8 cellular contexts compared by ENCODE assay signal in genomic region chr10:97319671-97320479, GRCh38. TPM values are rescaled to one million over a fixed set of nuclear protein-coding genes. Genes with fewer than 3 reads are reported as not detected.
DNase-seq lines count a peak whose midpoint lies in the region; ATAC-seq and TF ChIP-seq lines count a peak whose summit lies in the region.

No MANE protein-coding gene starts in this region.

- no peaks in the 10 kb centered on the region for H3K27me3 Mint-ChIP-seq in CD4-positive, alpha-beta T cell

- no peaks in the 10 kb centered on the region for H4K20me1 ChIP-seq in KMS-11 (ENCODE audit: insufficient read depth)

- CTCF ChIA-PET in CD4-positive, alpha-beta T cell (lab: Charles Lee): interaction anchor here (0.9 to 2.2 kb wide), 4 partner anchors 8 to 81 kb away, joined by 3 to 24 read pairs (median 7); partner anchors contain the start of gene FRAT2

- H3K27me3 ChIP-seq in CD4-positive, alpha-beta T cell (ENCODE audit: control insufficient read depth, insufficient read depth, low read length): no peaks in the 10 kb centered on the region
- H3K27me3 ChIP-seq in KMS-11 (ENCODE audit: insufficient read depth, low read depth) (no peaks in the 10 kb centered on the region), right lobe of liver (no peaks in the 10 kb centered on the region)

- peak; percentile 37 for ATAC-seq in CD4-positive, alpha-beta T cell (ENCODE audit: poor library complexity)
- ATAC-seq in GM21360 (IDR thresholded peaks at IDR 0.05; ENCODE audit: unreplicated experiment): peak; percentile 30
- ATAC-seq in right lobe of liver: peak; percentile 49 to 70 (median 66)

- DNase-seq in CD4-positive, alpha-beta T cell: peak; percentile 41 to 72 (median 56)
- peak; percentile 46 to 60 for DNase-seq in activated CD4-positive, alpha-beta T cell treated with anti-CD3 and anti-CD28 coated beads for 4 hours
- DNase-seq in coronary artery (ENCODE audit: low spot score) (no peak), right lobe of liver (peak; percentile 80 to 87 (median 84)), NCI-H446 treated with DMSO at 0.1 percent for 48 hours (lab: John Stamatoyannopoulos, UW) (no peak)
- peak in 2 of 3 donors; percentile 45 to 51 for DNase-seq in stimulated activated CD4-positive, alpha-beta T cell treated with anti-CD3 and anti-CD28 coated beads, TNF-alpha, amount 100 ng/mL, for 48 hours (ENCODE audit: low read depth in 3 of 3)

- H3K36me3 ChIP-seq in KMS-11 (ENCODE audit: insufficient read depth) (no peaks in the 10 kb centered on the region), right lobe of liver (no peaks in the 10 kb centered on the region)

- H3K9me3 ChIP-seq in CD4-positive, alpha-beta T cell (ENCODE audit: control insufficient read depth, low read length): no peaks in the 10 kb centered on the region
- H3K9me3 ChIP-seq in right lobe of liver: no peaks in the 10 kb centered on the region

- no peak for TF ChIP-seq CTCF in CD4-positive, alpha-beta T cell (IDR thresholded peaks at IDR 0.05)
- TF ChIP-seq CTCF in KMS-11 (conservative IDR thresholded peaks at IDR 0.05; ENCODE audit: low read depth, low read length) (peak; percentile 23), coronary artery (IDR thresholded peaks at IDR 0.05) (no peak), right lobe of liver (IDR thresholded peaks at IDR 0.05) (peak in 2 of 4 donors; percentile 13 to 15)

- 1% methylated on average over 29 of the region's 83 CpGs for WGBS in right lobe of liver (ENCODE audit: insufficient coverage, low coverage, low lambda C conversion rate, missing lambda C conversion rate)

- H3K4me1 ChIP-seq in KMS-11 (ENCODE audit: low read depth, poor library complexity, severe bottlenecking) (peaks cover 15% of the 10 kb centered on the region), right lobe of liver (peaks cover 0 to 18% (median 3%) of the 10 kb centered on the region in 4 donors)

- H3K27ac Mint-ChIP-seq in CD4-positive, alpha-beta T cell: peak overlapping the region; percentile 89

- peaks cover 19% of the 10 kb centered on the region for H3K36me3 Mint-ChIP-seq in CD4-positive, alpha-beta T cell (ENCODE audit: low read depth)

- H3K79me2 ChIP-seq in KMS-11 (ENCODE audit: insufficient read depth, low read depth): no peaks in the 10 kb centered on the region

- H3K4me1 Mint-ChIP-seq in CD4-positive, alpha-beta T cell (ENCODE audit: low read depth): peaks cover 38% of the 10 kb centered on the region

- intact Hi-C loops in CD4-positive, alpha-beta T cell (cut with DNase I, micrococcal nuclease): loop anchor here (1.0 to 5.0 kb wide), 3 partner anchors 12 to 82 kb away; partner anchors contain the start of gene RRP12 (in 1 of the 2)
- intact Hi-C loops in right lobe of liver (cut with DNase I): loop anchor here in 1 of 2 donors (10.0 kb wide), 1 partner anchor 45 kb away; no protein-coding TSS in a partner anchor

- peak overlapping the region; percentile 74 for H2AFZ ChIP-seq in KMS-11 (ENCODE audit: low read depth)

- no peaks in the 10 kb centered on the region for H3K9me3 Mint-ChIP-seq in CD4-positive, alpha-beta T cell

- peak overlapping the region; percentile 97 for H3K4me3 Mint-ChIP-seq in CD4-positive, alpha-beta T cell

- peak; percentile 63 for TF ChIP-seq POLR2A in right lobe of liver (IDR thresholded peaks at IDR 0.05)

- no peak overlapping the region for H3K4me3 ChIP-seq in KMS-11 (IDR thresholded peaks at IDR 0.05; ENCODE audit: insufficient read depth, low read depth, low read length)
- peak overlapping the region; percentile 86 for H3K4me3 ChIP-seq in coronary artery
- peak overlapping the region; percentile 70 to 77 (median 72) for H3K4me3 ChIP-seq in right lobe of liver

- peak overlapping the region; percentile 72 for H3K27ac ChIP-seq in CD4-positive, alpha-beta T cell (ENCODE audit: low read depth, low read length)
- H3K27ac ChIP-seq in KMS-11 (peak overlapping the region; percentile 58), coronary artery (peak overlapping the region; percentile 92), right lobe of liver (peak overlapping the region; percentile 99 to 100 (median 100))

- peak overlapping the region; percentile 58; the same call in 1 of the 2 replicates for H3K9ac ChIP-seq in KMS-11

- peak overlapping the region; percentile 99 for H3K4me2 ChIP-seq in KMS-11

- POLR2A ChIA-PET in CD4-positive, alpha-beta T cell (lab: Charles Lee): interaction anchor here (0.6 to 3.5 kb wide), 15 partner anchors 8 to 487 kb away, joined by 3 to 178 read pairs (median 4); partner anchors contain the start of genes ARHGAP19, FRAT2, RRP12 and UBTD1

RNA-seq across cellular contexts. Expression of gene FRAT1, which starts 0.8 kb away (rescaled TPM):
- total RNA-seq in CD4-positive, alpha-beta T cell: 10 to 100 TPM; 45.2 to 45.5 TPM
- total RNA-seq in right lobe of liver: 1 to 10 TPM; 3.5 to 8.5 (median 7.4) TPM

RNA-seq across cellular contexts. Expression of gene FRAT2, which starts 14.7 kb away (rescaled TPM):
- 10 to 100 TPM; 27.0 to 27.6 TPM for total RNA-seq in CD4-positive, alpha-beta T cell
- 10 to 100 TPM in 2 of 6 experiments, 1 to 10 TPM in 4; 8.3 to 11.4 (median 9.7) TPM for total RNA-seq in right lobe of liver

RNA-seq across cellular contexts. Expression of gene ARHGAP19, which starts 27.4 kb away (rescaled TPM):
- 1 to 10 TPM; 6.9 to 8.8 TPM for total RNA-seq in CD4-positive, alpha-beta T cell
- 1 to 10 TPM; 2.3 to 5.5 (median 3.4) TPM for total RNA-seq in right lobe of liver

Comparison
In these comparisons a context has a peak if more than half of its experiments do, and no peak if none do; other contexts are left out.
1. DNase-seq: peak in CD4-positive, alpha-beta T cell (10 of 10), activated CD4-positive, alpha-beta T cell treated with anti-CD3 and anti-CD28 coated beads for 4 hours (2 of 2), right lobe of liver (3 of 3) and stimulated activated CD4-positive, alpha-beta T cell treated with anti-CD3 and anti-CD28 coated beads, TNF-alpha, amount 100 ng/mL, for 48 hours (2 of 3); none in coronary artery (single experiment) and NCI-H446 treated with DMSO at 0.1 percent for 48 hours (single experiment).
2. RNA of gene FRAT1, which starts 0.8 kb away (total RNA-seq): 45.2 to 45.5 TPM in CD4-positive, alpha-beta T cell; 3.5 to 8.5 TPM in right lobe of liver; every median in the first group is over 4 times any median in the second.
3. Peak in every context shown above with its lines, with median percentiles within 50 percentile points of each other: ATAC-seq and H3K27ac ChIP-seq.